ENCODE assay signal across 1 cellular context in the genomic region with DNA sequence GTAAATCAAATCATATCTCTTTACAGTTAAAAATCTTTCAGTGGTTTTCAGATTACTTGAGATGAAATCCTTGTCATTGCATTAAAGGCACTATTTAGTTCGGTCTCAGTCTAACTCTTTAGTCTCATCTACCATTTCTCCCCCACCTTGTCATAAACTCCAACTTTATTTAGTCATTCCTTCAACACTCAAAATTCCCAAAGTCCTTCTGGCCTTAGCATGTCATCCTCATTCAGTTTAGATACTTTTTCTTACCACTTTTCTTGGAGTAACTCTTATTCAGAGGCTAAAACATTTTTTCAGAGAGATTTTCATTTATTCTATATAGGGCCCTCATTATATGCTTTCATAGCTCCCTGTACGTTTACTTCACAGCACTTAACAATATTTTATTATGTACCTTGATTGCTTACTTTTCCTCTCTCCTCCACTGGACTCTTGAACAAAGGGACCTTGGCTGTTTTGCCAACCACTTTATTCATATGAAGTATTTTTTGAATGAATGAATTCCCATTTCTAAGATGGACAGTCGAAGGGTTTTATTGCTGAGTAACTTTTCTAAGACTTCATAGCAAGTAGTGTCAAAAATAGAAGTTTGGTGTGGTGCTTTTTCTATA.
TF ChIP-seq lines count a peak whose summit lies in the region.

No MANE protein-coding gene starts in this region.

TF ChIP-seq in HepG2, 621 proteins besides CTCF, POLR2A, EP300 and RAD21 (continued from another document):
- TF ChIP-seq GMEB1 (CRISPR knock-in tag; IDR thresholded peaks at IDR 0.05; ENCODE audit: borderline replicate concordance) (no peak), SP4 (CRISPR knock-in tag; IDR thresholded peaks at IDR 0.05) (no peak), KLF15 (CRISPR knock-in tag; IDR thresholded peaks at IDR 0.05; ENCODE audit: borderline replicate concordance) (no peak), ZNF234 (CRISPR knock-in tag; conservative IDR thresholded peaks at IDR 0.05) (no peak), GATAD1 (CRISPR knock-in tag; IDR thresholded peaks at IDR 0.05) (no peak), ZNF572 (CRISPR knock-in tag; IDR thresholded peaks at IDR 0.05) (no peak), ZNF891 (CRISPR knock-in tag; IDR thresholded peaks at IDR 0.05) (no peak), SP5 (CRISPR knock-in tag; IDR thresholded peaks at IDR 0.05; ENCODE audit: borderline replicate concordance, low read depth) (no peak), ZSCAN29 (CRISPR knock-in tag; conservative IDR thresholded peaks at IDR 0.05) (no peak), ZBTB2 (CRISPR knock-in tag; IDR thresholded peaks at IDR 0.05; ENCODE audit: low read depth) (no peak), SMARCC2 (IDR thresholded peaks at IDR 0.05) (no peak), ZNF225 (CRISPR knock-in tag; IDR thresholded peaks at IDR 0.05) (no peak), MXD1 (CRISPR knock-in tag; IDR thresholded peaks at IDR 0.05) (no peak), SOX5 (CRISPR knock-in tag; IDR thresholded peaks at IDR 0.05; ENCODE audit: borderline replicate concordance) (no peak), E2F1 (CRISPR knock-in tag; IDR thresholded peaks at IDR 0.05) (no peak)
